ENCODE assay signal across 9 cellular contexts in genomic region chr14:53336729-53337128, GRCh38.
"Had no signal": no experiment of that assay in that cellular context is flagged by ENCODE, and none has a peak within 500 bp of the region (broad histone marks: within the 10 kb centered on the region; RNA-seq: fewer than 3 reads in every experiment).

No MANE protein-coding gene starts in this region.

- H3K4me3 ChIP-seq: GM23248, HAP-1 had no signal

- H3K9me3 ChIP-seq: HAP-1 had no signal

- H3K27ac ChIP-seq: GM23248, HL-60 had no signal

- H3K36me3 ChIP-seq: HAP-1 had no signal

- H3K9me3 Mint-ChIP-seq: HFFc6 had no signal

- H3K27me3 Mint-ChIP-seq: IgD-negative memory B cell had no signal

- DNase-seq: GM23248, GOT3, H7, HFFc6, KG1 had no signal

- H3K9ac ChIP-seq: GM23248 had no signal

- H3K27ac Mint-ChIP-seq: HFFc6, IgD-negative memory B cell had no signal

- H3K4me1 ChIP-seq: HAP-1 had no signal

- H2AFZ ChIP-seq: GM23248 had no signal

- H3K4me3 Mint-ChIP-seq: HFFc6, IgD-negative memory B cell had no signal

- ATAC-seq: HCT116 had no signal
